ENCODE assay signal across 1 cellular context in genomic region chr2:128424806-128425205, GRCh38.
TF ChIP-seq lines count a peak whose summit lies in the region.

No MANE protein-coding gene starts in this region.

TF ChIP-seq in HepG2, 621 proteins besides CTCF, POLR2A, EP300 and RAD21 (continued from another document):
- no peak for TF ChIP-seq ZGPAT (CRISPR knock-in tag; IDR thresholded peaks at IDR 0.05)
- no peak for TF ChIP-seq ZNF772 (CRISPR knock-in tag; IDR thresholded peaks at IDR 0.05)
- TF ChIP-seq PCBP1 (IDR thresholded peaks at IDR 0.05; ENCODE audit: borderline replicate concordance, low read depth, low read length), result no peak
- TF ChIP-seq ZNF7 (CRISPR knock-in tag; IDR thresholded peaks at IDR 0.05), result no peak
- TF ChIP-seq FOXM1 (CRISPR knock-in tag; IDR thresholded peaks at IDR 0.05), result no peak
- TF ChIP-seq ZNF136 (CRISPR knock-in tag; IDR thresholded peaks at IDR 0.05; ENCODE audit: low read depth), result no peak
- no peak for TF ChIP-seq SNAPC5 (CRISPR knock-in tag; IDR thresholded peaks at IDR 0.05; ENCODE audit: borderline replicate concordance)
- TF ChIP-seq POLR2G (IDR thresholded peaks at IDR 0.05; ENCODE audit: low read depth, low read length), result no peak
- TF ChIP-seq ZNF547 (CRISPR knock-in tag; IDR thresholded peaks at IDR 0.05), result no peak
- no peak for TF ChIP-seq MBNL3 (CRISPR knock-in tag; conservative IDR thresholded peaks at IDR 0.05)
- TF ChIP-seq, protein P1, sequence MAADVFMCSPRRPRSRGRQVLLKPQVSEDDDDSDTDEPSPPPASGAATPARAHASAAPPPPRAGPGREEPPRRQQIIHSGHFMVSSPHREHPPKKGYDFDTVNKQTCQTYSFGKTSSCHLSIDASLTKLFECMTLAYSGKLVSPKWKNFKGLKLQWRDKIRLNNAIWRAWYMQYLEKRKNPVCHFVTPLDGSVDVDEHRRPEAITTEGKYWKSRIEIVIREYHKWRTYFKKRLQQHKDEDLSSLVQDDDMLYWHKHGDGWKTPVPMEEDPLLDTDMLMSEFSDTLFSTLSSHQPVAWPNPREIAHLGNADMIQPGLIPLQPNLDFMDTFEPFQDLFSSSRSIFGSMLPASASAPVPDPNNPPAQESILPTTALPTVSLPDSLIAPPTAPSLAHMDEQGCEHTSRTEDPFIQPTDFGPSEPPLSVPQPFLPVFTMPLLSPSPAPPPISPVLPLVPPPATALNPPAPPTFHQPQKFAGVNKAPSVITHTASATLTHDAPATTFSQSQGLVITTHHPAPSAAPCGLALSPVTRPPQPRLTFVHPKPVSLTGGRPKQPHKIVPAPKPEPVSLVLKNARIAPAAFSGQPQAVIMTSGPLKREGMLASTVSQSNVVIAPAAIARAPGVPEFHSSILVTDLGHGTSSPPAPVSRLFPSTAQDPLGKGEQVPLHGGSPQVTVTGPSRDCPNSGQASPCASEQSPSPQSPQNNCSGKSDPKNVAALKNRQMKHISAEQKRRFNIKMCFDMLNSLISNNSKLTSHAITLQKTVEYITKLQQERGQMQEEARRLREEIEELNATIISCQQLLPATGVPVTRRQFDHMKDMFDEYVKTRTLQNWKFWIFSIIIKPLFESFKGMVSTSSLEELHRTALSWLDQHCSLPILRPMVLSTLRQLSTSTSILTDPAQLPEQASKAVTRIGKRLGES (CRISPR knock-in tag; IDR thresholded peaks at IDR 0.05; ENCODE audit: borderline replicate concordance), result no peak
- TF ChIP-seq, protein P2, sequence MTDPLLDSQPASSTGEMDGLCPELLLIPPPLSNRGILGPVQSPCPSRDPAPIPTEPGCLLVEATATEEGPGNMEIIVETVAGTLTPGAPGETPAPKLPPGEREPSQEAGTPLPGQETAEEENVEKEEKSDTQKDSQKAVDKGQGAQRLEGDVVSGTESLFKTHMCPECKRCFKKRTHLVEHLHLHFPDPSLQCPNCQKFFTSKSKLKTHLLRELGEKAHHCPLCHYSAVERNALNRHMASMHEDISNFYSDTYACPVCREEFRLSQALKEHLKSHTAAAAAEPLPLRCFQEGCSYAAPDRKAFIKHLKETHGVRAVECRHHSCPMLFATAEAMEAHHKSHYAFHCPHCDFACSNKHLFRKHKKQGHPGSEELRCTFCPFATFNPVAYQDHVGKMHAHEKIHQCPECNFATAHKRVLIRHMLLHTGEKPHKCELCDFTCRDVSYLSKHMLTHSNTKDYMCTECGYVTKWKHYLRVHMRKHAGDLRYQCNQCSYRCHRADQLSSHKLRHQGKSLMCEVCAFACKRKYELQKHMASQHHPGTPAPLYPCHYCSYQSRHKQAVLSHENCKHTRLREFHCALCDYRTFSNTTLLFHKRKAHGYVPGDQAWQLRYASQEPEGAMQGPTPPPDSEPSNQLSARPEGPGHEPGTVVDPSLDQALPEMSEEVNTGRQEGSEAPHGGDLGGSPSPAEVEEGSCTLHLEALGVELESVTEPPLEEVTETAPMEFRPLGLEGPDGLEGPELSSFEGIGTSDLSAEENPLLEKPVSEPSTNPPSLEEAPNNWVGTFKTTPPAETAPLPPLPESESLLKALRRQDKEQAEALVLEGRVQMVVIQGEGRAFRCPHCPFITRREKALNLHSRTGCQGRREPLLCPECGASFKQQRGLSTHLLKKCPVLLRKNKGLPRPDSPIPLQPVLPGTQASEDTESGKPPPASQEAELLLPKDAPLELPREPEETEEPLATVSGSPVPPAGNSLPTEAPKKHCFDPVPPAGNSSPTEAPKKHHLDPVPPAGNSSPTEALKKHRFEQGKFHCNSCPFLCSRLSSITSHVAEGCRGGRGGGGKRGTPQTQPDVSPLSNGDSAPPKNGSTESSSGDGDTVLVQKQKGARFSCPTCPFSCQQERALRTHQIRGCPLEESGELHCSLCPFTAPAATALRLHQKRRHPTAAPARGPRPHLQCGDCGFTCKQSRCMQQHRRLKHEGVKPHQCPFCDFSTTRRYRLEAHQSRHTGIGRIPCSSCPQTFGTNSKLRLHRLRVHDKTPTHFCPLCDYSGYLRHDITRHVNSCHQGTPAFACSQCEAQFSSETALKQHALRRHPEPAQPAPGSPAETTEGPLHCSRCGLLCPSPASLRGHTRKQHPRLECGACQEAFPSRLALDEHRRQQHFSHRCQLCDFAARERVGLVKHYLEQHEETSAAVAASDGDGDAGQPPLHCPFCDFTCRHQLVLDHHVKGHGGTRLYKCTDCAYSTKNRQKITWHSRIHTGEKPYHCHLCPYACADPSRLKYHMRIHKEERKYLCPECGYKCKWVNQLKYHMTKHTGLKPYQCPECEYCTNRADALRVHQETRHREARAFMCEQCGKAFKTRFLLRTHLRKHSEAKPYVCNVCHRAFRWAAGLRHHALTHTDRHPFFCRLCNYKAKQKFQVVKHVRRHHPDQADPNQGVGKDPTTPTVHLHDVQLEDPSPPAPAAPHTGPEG (CRISPR knock-in tag; IDR thresholded peaks at IDR 0.05), result no peak
- TF ChIP-seq, protein P3, sequence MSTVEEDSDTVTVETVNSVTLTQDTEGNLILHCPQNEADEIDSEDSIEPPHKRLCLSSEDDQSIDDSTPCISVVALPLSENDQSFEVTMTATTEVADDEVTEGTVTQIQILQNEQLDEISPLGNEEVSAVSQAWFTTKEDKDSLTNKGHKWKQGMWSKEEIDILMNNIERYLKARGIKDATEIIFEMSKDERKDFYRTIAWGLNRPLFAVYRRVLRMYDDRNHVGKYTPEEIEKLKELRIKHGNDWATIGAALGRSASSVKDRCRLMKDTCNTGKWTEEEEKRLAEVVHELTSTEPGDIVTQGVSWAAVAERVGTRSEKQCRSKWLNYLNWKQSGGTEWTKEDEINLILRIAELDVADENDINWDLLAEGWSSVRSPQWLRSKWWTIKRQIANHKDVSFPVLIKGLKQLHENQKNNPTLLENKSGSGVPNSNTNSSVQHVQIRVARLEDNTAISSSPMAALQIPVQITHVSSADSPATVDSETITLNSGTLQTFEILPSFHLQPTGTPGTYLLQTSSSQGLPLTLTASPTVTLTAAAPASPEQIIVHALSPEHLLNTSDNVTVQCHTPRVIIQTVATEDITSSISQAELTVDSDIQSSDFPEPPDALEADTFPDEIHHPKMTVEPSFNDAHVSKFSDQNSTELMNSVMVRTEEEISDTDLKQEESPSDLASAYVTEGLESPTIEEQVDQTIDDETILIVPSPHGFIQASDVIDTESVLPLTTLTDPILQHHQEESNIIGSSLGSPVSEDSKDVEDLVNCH (CRISPR knock-in tag; IDR thresholded peaks at IDR 0.05), result no peak
- TF ChIP-seq HES4 (CRISPR knock-in tag; IDR thresholded peaks at IDR 0.05; ENCODE audit: borderline replicate concordance), result no peak
